24 cellular contexts compared by ENCODE assay signal in the genomic region with DNA sequence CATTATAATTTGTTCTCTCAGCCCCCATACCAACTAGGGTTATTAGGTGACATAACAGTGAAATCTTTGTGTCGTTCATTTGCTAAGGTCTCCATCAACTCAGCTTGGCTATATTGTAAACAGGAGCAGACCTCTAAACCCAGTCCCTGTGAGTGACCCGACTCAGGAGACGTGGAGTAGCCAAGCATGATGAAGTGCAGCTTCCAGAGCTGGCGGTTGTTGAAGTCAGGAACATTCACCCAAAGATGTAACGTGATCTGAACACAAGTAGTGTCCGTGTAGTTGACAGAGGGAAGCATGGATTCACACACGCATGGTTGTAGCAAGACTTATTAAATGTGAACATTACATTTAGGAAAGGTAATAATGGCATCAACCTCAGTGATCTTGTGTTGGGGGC.
"Had no signal": no experiment of that assay in that cellular context is flagged by ENCODE, and none has a peak within 500 bp of the region (broad histone marks: within the 10 kb centered on the region; RNA-seq: fewer than 3 reads in every experiment).

No MANE protein-coding gene starts in this region.

- H3K4me1 Mint-ChIP-seq: activated CD4-positive, alpha-beta memory T cell treated with anti-CD3 and anti-CD28 coated beads, Interleukin-2, amount 10 ng/mL, durations not matched to agents 7 days and 5 days; activated CD4-positive, alpha-beta T cell treated with anti-CD3 and anti-CD28 coated beads, Interleukin-2, amount 10 ng/mL, durations not matched to agents 24 days and 14 days; activated naive CD4-positive, alpha-beta T cell treated with anti-CD3 and anti-CD28 coated beads, Interleukin-2, amount 50 U/mL, for 24 hours; activated naive CD8-positive, alpha-beta T cell treated with anti-CD3 and anti-CD28 coated beads, Interleukin-2, amount 50 U/mL, for 24 hours; central memory CD8-positive, alpha-beta T cell; nephron had no signal

- H3K9me3 Mint-ChIP-seq: activated CD4-positive, alpha-beta memory T cell treated with anti-CD3 and anti-CD28 coated beads, Interleukin-2, amount 10 ng/mL, durations not matched to agents 7 days and 5 days; activated CD4-positive, alpha-beta T cell treated with anti-CD3 and anti-CD28 coated beads, Interleukin-2, amount 10 ng/mL, durations not matched to agents 24 days and 14 days; activated naive CD4-positive, alpha-beta T cell treated with anti-CD3 and anti-CD28 coated beads, Interleukin-2, amount 50 U/mL, for 24 hours; activated naive CD8-positive, alpha-beta T cell treated with anti-CD3 and anti-CD28 coated beads, Interleukin-2, amount 50 U/mL, for 24 hours; central memory CD8-positive, alpha-beta T cell; nephron; type B pancreatic cell had no signal

- H3K9me3 ChIP-seq: esophagus muscularis mucosa, neutrophil, prostate gland, testis, uterus had no signal

- ATAC-seq: activated naive CD8-positive, alpha-beta T cell treated with anti-CD3 and anti-CD28 coated beads, Interleukin-2, amount 50 U/mL, for 24 hours; foreskin keratinocyte; SK-N-SH treated with all-trans-retinoic acid at 6 μM for 48 hours; T-helper 17 cell had no signal

- H3K27me3 ChIP-seq: esophagus muscularis mucosa, foreskin keratinocyte, neutrophil, testis, uterus had no signal

- H3K4me3 ChIP-seq: esophagus muscularis mucosa, prostate gland, testis, uterus had no signal

- H3K27ac ChIP-seq: esophagus muscularis mucosa, foreskin keratinocyte, neutrophil, prostate gland, testis, uterus had no signal

- H3K27ac Mint-ChIP-seq: activated CD4-positive, alpha-beta memory T cell treated with anti-CD3 and anti-CD28 coated beads, Interleukin-2, amount 10 ng/mL, durations not matched to agents 7 days and 5 days; activated CD4-positive, alpha-beta T cell treated with anti-CD3 and anti-CD28 coated beads, Interleukin-2, amount 10 ng/mL, durations not matched to agents 24 days and 14 days; activated naive CD4-positive, alpha-beta T cell treated with anti-CD3 and anti-CD28 coated beads, Interleukin-2, amount 50 U/mL, for 24 hours; activated naive CD8-positive, alpha-beta T cell treated with anti-CD3 and anti-CD28 coated beads, Interleukin-2, amount 50 U/mL, for 24 hours; nephron; T-helper 17 cell; type B pancreatic cell had no signal

- H3K4me1 ChIP-seq: esophagus muscularis mucosa, foreskin keratinocyte, uterus had no signal

- H3K36me3 ChIP-seq: prostate gland, uterus had no signal

- H3K27me3 Mint-ChIP-seq: activated CD4-positive, alpha-beta memory T cell treated with anti-CD3 and anti-CD28 coated beads, Interleukin-2, amount 10 ng/mL, durations not matched to agents 7 days and 5 days; activated CD4-positive, alpha-beta T cell treated with anti-CD3 and anti-CD28 coated beads, Interleukin-2, amount 10 ng/mL, durations not matched to agents 24 days and 14 days; activated naive CD4-positive, alpha-beta T cell treated with anti-CD3 and anti-CD28 coated beads, Interleukin-2, amount 50 U/mL, for 24 hours; activated naive CD8-positive, alpha-beta T cell treated with anti-CD3 and anti-CD28 coated beads, Interleukin-2, amount 50 U/mL, for 24 hours; central memory CD8-positive, alpha-beta T cell; T-helper 17 cell; type B pancreatic cell had no signal

- H3K36me3 Mint-ChIP-seq: activated naive CD4-positive, alpha-beta T cell treated with anti-CD3 and anti-CD28 coated beads, Interleukin-2, amount 50 U/mL, for 24 hours had no signal

- H3K4me3 Mint-ChIP-seq: activated CD4-positive, alpha-beta memory T cell treated with anti-CD3 and anti-CD28 coated beads, Interleukin-2, amount 10 ng/mL, durations not matched to agents 7 days and 5 days; activated CD4-positive, alpha-beta T cell treated with anti-CD3 and anti-CD28 coated beads, Interleukin-2, amount 10 ng/mL, durations not matched to agents 24 days and 14 days; activated naive CD4-positive, alpha-beta T cell treated with anti-CD3 and anti-CD28 coated beads, Interleukin-2, amount 50 U/mL, for 24 hours; activated naive CD8-positive, alpha-beta T cell treated with anti-CD3 and anti-CD28 coated beads, Interleukin-2, amount 50 U/mL, for 24 hours; central memory CD8-positive, alpha-beta T cell; nephron; T-helper 17 cell; type B pancreatic cell had no signal

- DNase-seq: activated CD4-positive, alpha-beta memory T cell treated with anti-CD3 and anti-CD28 coated beads, Interleukin-2, amount 10 ng/mL, durations not matched to agents 7 days and 5 days; activated CD4-positive, alpha-beta T cell treated with anti-CD3 and anti-CD28 coated beads, Interleukin-2, amount 10 ng/mL, durations not matched to agents 24 days and 14 days; activated CD4-positive, CD25-positive, alpha-beta regulatory T cell treated with anti-CD3 and anti-CD28 coated beads, Interleukin-2, amount 50 U/mL, for 72 hours; activated gamma-delta T cell; activated naive CD8-positive, alpha-beta T cell treated with anti-CD3 and anti-CD28 coated beads, Interleukin-2, amount 50 U/mL, for 24 hours; amygdala; dermis blood vessel endothelial cell; effector CD4-positive, alpha-beta T cell; foreskin keratinocyte; stimulated activated CD4-positive, alpha-beta T cell treated with anti-CD3 and anti-CD28 coated beads, Interleukin-15, amount 100 ng/mL, for 24 hours; stimulated activated CD4-positive, alpha-beta T cell treated with anti-CD3 and anti-CD28 coated beads, Interleukin-2, amount 100 ng/mL, for 24 hours; stimulated activated naive CD4-positive, alpha-beta T cell treated with Interleukin-2 at 50 U/mL for 16 hours; T-helper 17 cell; T1000; testis; uterus had no signal
